9 cellular contexts compared by ENCODE assay signal in genomic region chr11:45638051-45638450, GRCh38. TPM values are rescaled to one million over a fixed set of nuclear protein-coding genes. Genes with fewer than 3 reads are reported as not detected.
"Had no signal": no experiment of that assay in that cellular context is flagged by ENCODE, and none has a peak within 500 bp of the region (broad histone marks: within the 10 kb centered on the region; RNA-seq: fewer than 3 reads in every experiment).

No MANE protein-coding gene starts in this region.

- H3K4me1 ChIP-seq: HAP-1 had no signal

- H3K9ac ChIP-seq: GM23248 had no signal

- H3K4me3 ChIP-seq: GM23248, GM23338, HAP-1 had no signal

- DNase-seq: GM23248, GOT3, H7, H9, HCEC 1CT, HFFc6 had no signal

- H3K4me1 Mint-ChIP-seq: GM23338, H9 had no signal

- H3K4me3 Mint-ChIP-seq: GM23338, H9, HFFc6 had no signal

- ATAC-seq: GM23338, HCT116 had no signal

- H3K36me3 ChIP-seq: HAP-1 had no signal

- H3K27ac Mint-ChIP-seq: GM23338, H9, HFFc6 had no signal

- H3K27ac ChIP-seq: GM23248 had no signal

- H3K9me3 Mint-ChIP-seq: HFFc6 had no signal

RNA-seq across cellular contexts. Expression of gene CHST1, which starts 27.4 kb away (rescaled TPM):
- total RNA-seq: GM23248 had no signal
